Comparison of ENCODE assay signal across 8 cellular contexts in genomic region chr13:30421093-30422055, GRCh38. TPM values are rescaled to one million over a fixed set of nuclear protein-coding genes. Genes with fewer than 3 reads are reported as not detected.
DNase-seq lines count a peak whose midpoint lies in the region; ATAC-seq and TF ChIP-seq lines count a peak whose summit lies in the region.

No MANE protein-coding gene starts in this region.

- H3K27ac Mint-ChIP-seq in activated T-cell treated with anti-CD3 and anti-CD28 coated beads, Interleukin-2, amount 50 U/mL, for 72 hours: no peak overlapping the region

- peak overlapping the region; percentile 43 to 67 (median 56) for H3K4me3 ChIP-seq in esophagus squamous epithelium

- H3K4me1 ChIP-seq in esophagus squamous epithelium: peaks cover 0 to 60% (median 27%) of the 10 kb centered on the region in 3 donors

- H3K36me3 Mint-ChIP-seq in activated T-cell treated with anti-CD3 and anti-CD28 coated beads, Interleukin-2, amount 50 U/mL, for 72 hours (ENCODE audit: insufficient read depth in 2 of 2): no peaks in the 10 kb centered on the region

- no peaks in the 10 kb centered on the region for H3K27me3 ChIP-seq in esophagus squamous epithelium

- ATAC-seq in HG02973 (IDR thresholded peaks at IDR 0.05; ENCODE audit: unreplicated experiment): peak; percentile 30
- ATAC-seq in activated T-cell treated with anti-CD3 and anti-CD28 coated beads, Interleukin-2, amount 50 U/mL, for 72 hours (replicated peaks in 1 of 2): peak; percentile 32 to 48

- no peaks in the 10 kb centered on the region for H3K36me3 ChIP-seq in esophagus squamous epithelium

- 8 to 20% methylated on average over 14 to 16 of the region's 53 CpGs for WGBS in esophagus squamous epithelium, 2 donors

- H3K9me3 Mint-ChIP-seq in activated T-cell treated with anti-CD3 and anti-CD28 coated beads, Interleukin-2, amount 50 U/mL, for 72 hours: no peaks in the 10 kb centered on the region

- H3K4me3 Mint-ChIP-seq in activated T-cell treated with anti-CD3 and anti-CD28 coated beads, Interleukin-2, amount 50 U/mL, for 72 hours: peak overlapping the region; percentile 80 to 83

- no peaks in the 10 kb centered on the region for H3K27me3 Mint-ChIP-seq in activated T-cell treated with anti-CD3 and anti-CD28 coated beads, Interleukin-2, amount 50 U/mL, for 72 hours (ENCODE audit: low read depth)

- intact Hi-C loops in esophagus squamous epithelium (cut with DNase I): no loop called here

- peaks cover 8% of the 10 kb centered on the region for H3K4me1 Mint-ChIP-seq in activated T-cell treated with anti-CD3 and anti-CD28 coated beads, Interleukin-2, amount 50 U/mL, for 72 hours (ENCODE audit: low read depth)

- peak; percentile 38 for DNase-seq in DMS153 (lab: John Stamatoyannopoulos, UW)
- DNase-seq in DMS153 treated with DMSO at 0.1 percent for 48 hours (lab: John Stamatoyannopoulos, UW; ENCODE audit: unreplicated experiment): no peak
- peak; percentile 14 for DNase-seq in NCI-H774 (lab: John Stamatoyannopoulos, UW)
- DNase-seq in activated T-cell treated with anti-CD3 and anti-CD28 coated beads, Interleukin-2, amount 50 U/mL, for 72 hours: peak; percentile 27 to 57
- peak; percentile 37 for DNase-seq in esophagus squamous epithelium (lab: John Stamatoyannopoulos, UW)
- peak; percentile 82 for DNase-seq in mucosa of gallbladder (ENCODE audit: low spot score)
- peak; percentile 85 for DNase-seq in stromal cell of bone marrow (ENCODE audit: low read depth)

- TF ChIP-seq CTCF in esophagus squamous epithelium (IDR thresholded peaks at IDR 0.05): peak in 1 of 6 experiments; percentile 14

- no peaks in the 10 kb centered on the region for H3K9me3 ChIP-seq in esophagus squamous epithelium

- peak overlapping the region; percentile 86 to 94 (median 88) for H3K27ac ChIP-seq in esophagus squamous epithelium

- TF ChIP-seq POLR2A in esophagus squamous epithelium (IDR thresholded peaks at IDR 0.05): peak in 2 of 4 donors; percentile 79 to 82

RNA-seq across cellular contexts. Expression of gene UBE2L5, which starts 0.9 kb away (rescaled TPM):
- total RNA-seq in activated T-cell treated with anti-CD3 and anti-CD28 coated beads, Interleukin-2, amount 50 U/mL, for 72 hours: not detected
- under 1 TPM in 1 of 4 donors, not detected in 3; 0.19 TPM for total RNA-seq in esophagus squamous epithelium
- total RNA-seq in mucosa of gallbladder: not detected

RNA-seq across cellular contexts. Expression of gene HMGB1, which starts 44.4 kb away (rescaled TPM):
- total RNA-seq in activated T-cell treated with anti-CD3 and anti-CD28 coated beads, Interleukin-2, amount 50 U/mL, for 72 hours: 100 to 1,000 TPM; 418 to 596 TPM
- total RNA-seq in esophagus squamous epithelium: 100 to 1,000 TPM; 189 to 446 (median 280) TPM
- 205 TPM for total RNA-seq in mucosa of gallbladder
